ENCODE assay signal across 10 cellular contexts in the genomic region with DNA sequence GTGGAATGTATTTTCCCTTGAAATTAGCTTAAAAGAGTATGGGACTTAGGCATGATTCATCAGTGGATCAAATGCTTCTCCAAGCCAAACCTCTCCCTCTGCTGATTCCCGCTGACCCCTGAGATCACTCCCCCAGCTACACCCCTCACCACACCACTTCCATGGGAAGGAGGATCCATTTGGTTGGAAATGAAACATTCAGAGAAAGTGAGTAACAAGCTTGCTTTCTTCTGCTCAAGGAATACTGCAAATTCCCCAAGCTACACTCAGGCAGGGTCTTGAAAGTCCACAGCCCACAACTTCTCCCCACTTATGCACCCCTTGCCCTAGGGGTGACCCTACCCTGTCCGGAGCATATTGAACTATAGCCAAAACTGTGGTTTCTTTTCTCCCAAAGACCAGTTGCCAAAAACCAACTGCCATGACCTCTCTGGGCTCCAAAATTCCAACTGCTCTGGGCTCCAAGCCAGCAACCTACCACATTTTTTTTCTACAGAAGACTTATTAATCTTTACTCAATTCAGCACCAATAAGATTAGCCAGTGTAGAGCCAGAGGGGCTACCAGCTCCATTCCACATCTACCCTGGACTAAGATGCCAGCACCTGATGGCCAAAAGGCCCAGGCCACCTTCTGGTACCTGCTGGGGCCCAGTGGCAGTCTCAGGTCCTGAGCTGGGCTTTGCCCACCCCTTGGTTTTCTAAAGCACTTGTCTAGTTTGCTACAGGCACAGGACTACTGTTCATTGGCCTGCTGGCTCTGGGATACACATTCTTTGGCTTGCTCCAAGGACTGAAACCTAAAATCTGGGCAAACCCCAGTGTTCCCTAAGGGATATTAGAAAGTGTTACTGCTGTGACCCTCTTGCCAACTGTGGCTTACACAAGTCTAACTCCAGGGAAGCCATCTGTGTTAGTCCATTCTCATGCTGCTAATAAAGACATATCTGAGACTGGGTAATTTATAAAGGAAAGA.
DNase-seq lines count a peak whose midpoint lies in the region; ATAC-seq and TF ChIP-seq lines count a peak whose summit lies in the region.
"Had no signal": no experiment of that assay in that cellular context is flagged by ENCODE, and none has a peak within 500 bp of the region (broad histone marks: within the 10 kb centered on the region; RNA-seq: fewer than 3 reads in every experiment).

No MANE protein-coding gene starts in this region.

- no peak overlapping the region for H3K4me3 Mint-ChIP-seq in endodermal cell
- H3K4me3 Mint-ChIP-seq in mesothelial cell of epicardium = peak overlapping the region; percentile 7

- no peaks in the 10 kb centered on the region for H3K9me3 ChIP-seq in AG04450 (ENCODE audit: control insufficient read depth, insufficient read depth, low read length)
- H3K9me3 ChIP-seq in endodermal cell (ENCODE audit: control insufficient read depth, low read length) = no peaks in the 10 kb centered on the region

- H3K27ac Mint-ChIP-seq in endodermal cell (peak overlapping the region; percentile 87), mesothelial cell of epicardium (peak overlapping the region; percentile 93)

- ATAC-seq in GM18858 (IDR thresholded peaks at IDR 0.05; ENCODE audit: unreplicated experiment) (no peak), GM19452 (IDR thresholded peaks at IDR 0.05; ENCODE audit: unreplicated experiment) (no peak), GM19324 (IDR thresholded peaks at IDR 0.05; ENCODE audit: low FRiP score, unreplicated experiment) (no peak)

- no peaks in the 10 kb centered on the region for H3K27me3 ChIP-seq in AG04450 (ENCODE audit: control insufficient read depth, insufficient read depth, low read length)
- H3K27me3 ChIP-seq in endodermal cell (ENCODE audit: control insufficient read depth, insufficient read depth, low read length, poor library complexity, severe bottlenecking) = no peaks in the 10 kb centered on the region

- POLR2A ChIA-PET in AG04450 (lab: Yijun Ruan, JAX) = interaction anchor here (0.6 to 1.2 kb wide), 4 partner anchors 13 to 77 kb away, joined by 3 to 4 read pairs (median 4); no protein-coding TSS in a partner anchor

- CTCF ChIA-PET in AG04450 (lab: Charles Lee) = interaction anchor here (0.7 to 1.5 kb wide), 2 partner anchors 93 to 153 kb away, joined by 3 to 6 read pairs; no protein-coding TSS in a partner anchor

- H3K9me3 Mint-ChIP-seq in endodermal cell (no peaks in the 10 kb centered on the region), mesothelial cell of epicardium (no peaks in the 10 kb centered on the region)

- WGBS in endodermal cell (ENCODE audit: insufficient coverage in 1 of 2, insufficient read length in 1 of 2), 2 experiments = 83 to 93% methylated on average over 1 to 2 of the region's 2 CpGs

- H3K36me3 ChIP-seq in endodermal cell (ENCODE audit: control insufficient read depth, insufficient read depth, low read length) = no peaks in the 10 kb centered on the region

- H3K36me3 Mint-ChIP-seq in endodermal cell (ENCODE audit: low read depth) (no peaks in the 10 kb centered on the region), mesothelial cell of epicardium (no peaks in the 10 kb centered on the region)

- H3K27me3 Mint-ChIP-seq in endodermal cell (ENCODE audit: insufficient read depth) (no peaks in the 10 kb centered on the region), mesothelial cell of epicardium (ENCODE audit: low read depth) (no peaks in the 10 kb centered on the region)

- peak overlapping the region; percentile 84 for H3K27ac ChIP-seq in AG04450 (ENCODE audit: low read depth, low read length)
- H3K27ac ChIP-seq in endodermal cell (ENCODE audit: low read depth, low read length) = no peak overlapping the region

- peak; percentile 57 for DNase-seq in AG04450 (ENCODE audit: low read depth, low spot score)
- peak; percentile 87 for DNase-seq in M059J (ENCODE audit: low read depth)
- no peak for DNase-seq in endodermal cell
- DNase-seq in mesothelial cell of epicardium (ENCODE audit: low spot score in 2 of 2, unreplicated experiment in 2 of 2) = no peak
- no peak for DNase-seq in activated gamma-delta T cell treated with Interleukin-2 at 50 U/mL for 16 hours
- DNase-seq: cortex of kidney, KBM-7 had no signal

- TF ChIP-seq CTCF in AG04450 (IDR thresholded peaks at IDR 0.05; ENCODE audit: low read depth, low read length) (no peak), endodermal cell (conservative IDR thresholded peaks at IDR 0.05) (no peak), mesothelial cell of epicardium (IDR thresholded peaks at IDR 0.05; ENCODE audit: unreplicated experiment) (no peak)

- peaks cover 9% of the 10 kb centered on the region for H3K4me1 ChIP-seq in endodermal cell (ENCODE audit: control insufficient read depth, insufficient read depth, low read length)

- no peak overlapping the region for H3K9ac ChIP-seq in endodermal cell (ENCODE audit: extremely low read depth, low read length, poor library complexity, severe bottlenecking)

- no peak overlapping the region for H3K4me3 ChIP-seq in AG04450 (ENCODE audit: low read depth, low read length)
- H3K4me3 ChIP-seq in endodermal cell (ENCODE audit: low read length) = no peak overlapping the region

- H3K4me1 Mint-ChIP-seq in endodermal cell (peaks cover 54% of the 10 kb centered on the region), mesothelial cell of epicardium (peaks cover 57% of the 10 kb centered on the region)

Comparison
In these comparisons a context has a peak if more than half of its experiments do, and no peak if none do; other contexts are left out.
1. DNase-seq: peak in AG04450 (single experiment) and M059J (single experiment); none in endodermal cell (single experiment), mesothelial cell of epicardium (0 of 2) and activated gamma-delta T cell treated with Interleukin-2 at 50 U/mL for 16 hours (single experiment).